In genomic region chr6:108622601-108623335, GRCh38 we compare ENCODE assay signal across 9 cellular contexts.
DNase-seq lines count a peak whose midpoint lies in the region; ATAC-seq and TF ChIP-seq lines count a peak whose summit lies in the region.
"Had no signal": no experiment of that assay in that cellular context is flagged by ENCODE, and none has a peak within 500 bp of the region (broad histone marks: within the 10 kb centered on the region; RNA-seq: fewer than 3 reads in every experiment).

No MANE protein-coding gene starts in this region.

- H3K4me3 ChIP-seq in fibroblast of the aortic adventitia (ENCODE audit: low read depth, low read length): no peak overlapping the region
- H3K4me3 ChIP-seq: GM12878 had no signal

- peak; percentile 17 for TF ChIP-seq CTCF in fibroblast of the aortic adventitia (IDR thresholded peaks at IDR 0.05; ENCODE audit: insufficient read depth, low read length)

- DNase-seq in Daoy (ENCODE audit: low read depth) (peak; percentile 76), fibroblast of the aortic adventitia (ENCODE audit: low read depth) (peak; percentile 96), posterior vena cava (ENCODE audit: low spot score) (peak; percentile 87), NCI-H226 (no peak)
- no peak for DNase-seq in stimulated activated CD8-positive, alpha-beta memory T cell treated with anti-CD3 and anti-CD28 coated beads, Interleukin-4, amount 100 ng/mL, for 48 hours
- no peak for DNase-seq in activated effector memory CD4-positive, alpha-beta T cell treated with anti-CD3 and anti-CD28 coated beads, Interleukin-2, amount 50 U/mL, for 16 hours

- intact Hi-C loops in posterior vena cava (cut with DNase I): no loop called here

- ATAC-seq in SK-N-SH treated with all-trans-retinoic acid at 6 μM for 48 hours: peak; percentile 89
- no peak for ATAC-seq in GM18520 (IDR thresholded peaks at IDR 0.05; ENCODE audit: unreplicated experiment)
- ATAC-seq: GM12878 had no signal

TF ChIP-seq in SK-N-SH treated with all-trans-retinoic acid at 6 μM for 48 hours, 23 proteins besides CTCF, POLR2A, EP300 and RAD21:
- no peak for TF ChIP-seq ZFP30 (CRISPR knock-in tag; IDR thresholded peaks at IDR 0.05)
- TF ChIP-seq TOX (CRISPR knock-in tag; IDR thresholded peaks at IDR 0.05; ENCODE audit: borderline replicate concordance): no peak
- no peak for TF ChIP-seq ISL1 (CRISPR knock-in tag; IDR thresholded peaks at IDR 0.05)
- TF ChIP-seq ZNF70 (CRISPR knock-in tag; IDR thresholded peaks at IDR 0.05): no peak
- no peak for TF ChIP-seq POU6F1 (CRISPR knock-in tag; IDR thresholded peaks at IDR 0.05; ENCODE audit: borderline replicate concordance, low read depth)
- TF ChIP-seq ZFP3 (CRISPR knock-in tag; IDR thresholded peaks at IDR 0.05): peak; percentile 63
- peak; percentile 19; the same call in 1 of the 2 replicates for TF ChIP-seq TCF4 (CRISPR knock-in tag; IDR thresholded peaks at IDR 0.05; ENCODE audit: borderline replicate concordance)
- TF ChIP-seq ZC3H10 (CRISPR knock-in tag; IDR thresholded peaks at IDR 0.05): no peak
- no peak for TF ChIP-seq SNAI2 (CRISPR knock-in tag; IDR thresholded peaks at IDR 0.05)
- TF ChIP-seq PATZ1 (CRISPR knock-in tag; IDR thresholded peaks at IDR 0.05; ENCODE audit: borderline replicate concordance): no peak
- no peak for TF ChIP-seq ZNF565 (CRISPR knock-in tag; conservative IDR thresholded peaks at IDR 0.05; ENCODE audit: low read depth)
- TF ChIP-seq ESRRG (CRISPR knock-in tag; IDR thresholded peaks at IDR 0.05): no peak
- no peak for TF ChIP-seq CREB5 (CRISPR knock-in tag; IDR thresholded peaks at IDR 0.05; ENCODE audit: low read depth)
- TF ChIP-seq CSRNP3 (CRISPR knock-in tag; IDR thresholded peaks at IDR 0.05): no peak
- TF ChIP-seq BACH2 (CRISPR knock-in tag; IDR thresholded peaks at IDR 0.05; ENCODE audit: borderline replicate concordance): no peak
- no peak for TF ChIP-seq TSHZ2 (CRISPR knock-in tag; IDR thresholded peaks at IDR 0.05)

Comparison
In these comparisons a context has a peak if more than half of its experiments do, and no peak if none do; other contexts are left out.
1. DNase-seq: peak in Daoy (single experiment), fibroblast of the aortic adventitia (single experiment) and posterior vena cava (single experiment); none in stimulated activated CD8-positive, alpha-beta memory T cell treated with anti-CD3 and anti-CD28 coated beads, Interleukin-4, amount 100 ng/mL, for 48 hours (single experiment), activated effector memory CD4-positive, alpha-beta T cell treated with anti-CD3 and anti-CD28 coated beads, Interleukin-2, amount 50 U/mL, for 16 hours (single experiment) and NCI-H226 (single experiment).